Comparison of ENCODE assay signal across 9 cellular contexts in genomic region chr10:17669185-17669872, GRCh38. TPM values are rescaled to one million over a fixed set of nuclear protein-coding genes. Genes with fewer than 3 reads are reported as not detected.
A peak's percentile ranks its signal among the peaks of the same experiment; 100 is the strongest.
DNase-seq lines count a peak whose midpoint lies in the region; ATAC-seq lines count a peak whose summit lies in the region.
"Had no signal": no experiment of that assay in that cellular context is flagged by ENCODE, and none has a peak within 500 bp of the region (broad histone marks: within the 10 kb centered on the region; RNA-seq: fewer than 3 reads in every experiment).

No MANE protein-coding gene starts in this region.

- peak; percentile 51 to 63 for DNase-seq in activated CD4-positive, alpha-beta T cell treated with anti-CD3 and anti-CD28 coated beads, Interleukin-2, amount 50 U/mL, for 48 hours
- peak in 2 of 3 donors; percentile 24 to 41 for DNase-seq in stimulated activated CD4-positive, alpha-beta T cell treated with anti-CD3 and anti-CD28 coated beads, Interleukin-12 subunit alpha, Interleukin-12 subunit beta, amount 100 ng/mL, for 48 hours (ENCODE audit: low read depth in 2 of 3, low spot score in 1 of 3)
- DNase-seq in cerebellum (ENCODE audit: low spot score): no peak
- no peak for DNase-seq in head of caudate nucleus
- no peak for DNase-seq in NCI-H446 treated with DMSO at 0.1 percent for 48 hours (lab: John Stamatoyannopoulos, UW)
- no peak for DNase-seq in DMS114 treated with DMSO at 0.1 percent for 48 hours (lab: John Stamatoyannopoulos, UW; ENCODE audit: unreplicated experiment)
- DNase-seq: left cardiac atrium had no signal

- intact Hi-C loops in head of caudate nucleus (cut with DNase I): no loop called here

- ATAC-seq in GM19035 (IDR thresholded peaks at IDR 0.05; ENCODE audit: unreplicated experiment): peak; percentile 71
- ATAC-seq in HG02885 (IDR thresholded peaks at IDR 0.05; ENCODE audit: poor library complexity, unreplicated experiment): peak; percentile 68
- ATAC-seq: left cardiac atrium had no signal

RNA-seq across cellular contexts. Expression of gene STAM, which starts 25.4 kb away (rescaled TPM):
- 60.2 TPM for total RNA-seq in cerebellum

RNA-seq across cellular contexts. Expression of gene HACD1, which starts 52.2 kb away (rescaled TPM):
- total RNA-seq in cerebellum: 16.2 TPM

Comparison
In these comparisons a context has a peak if more than half of its experiments do, and no peak if none do; other contexts are left out.
1. DNase-seq: peak in activated CD4-positive, alpha-beta T cell treated with anti-CD3 and anti-CD28 coated beads, Interleukin-2, amount 50 U/mL, for 48 hours (2 of 2) and stimulated activated CD4-positive, alpha-beta T cell treated with anti-CD3 and anti-CD28 coated beads, Interleukin-12 subunit alpha, Interleukin-12 subunit beta, amount 100 ng/mL, for 48 hours (2 of 3); none in cerebellum (single experiment), head of caudate nucleus (0 of 42), NCI-H446 treated with DMSO at 0.1 percent for 48 hours (single experiment) and DMS114 treated with DMSO at 0.1 percent for 48 hours (single experiment).